Comparison of ENCODE assay signal across 9 cellular contexts in the genomic region with DNA sequence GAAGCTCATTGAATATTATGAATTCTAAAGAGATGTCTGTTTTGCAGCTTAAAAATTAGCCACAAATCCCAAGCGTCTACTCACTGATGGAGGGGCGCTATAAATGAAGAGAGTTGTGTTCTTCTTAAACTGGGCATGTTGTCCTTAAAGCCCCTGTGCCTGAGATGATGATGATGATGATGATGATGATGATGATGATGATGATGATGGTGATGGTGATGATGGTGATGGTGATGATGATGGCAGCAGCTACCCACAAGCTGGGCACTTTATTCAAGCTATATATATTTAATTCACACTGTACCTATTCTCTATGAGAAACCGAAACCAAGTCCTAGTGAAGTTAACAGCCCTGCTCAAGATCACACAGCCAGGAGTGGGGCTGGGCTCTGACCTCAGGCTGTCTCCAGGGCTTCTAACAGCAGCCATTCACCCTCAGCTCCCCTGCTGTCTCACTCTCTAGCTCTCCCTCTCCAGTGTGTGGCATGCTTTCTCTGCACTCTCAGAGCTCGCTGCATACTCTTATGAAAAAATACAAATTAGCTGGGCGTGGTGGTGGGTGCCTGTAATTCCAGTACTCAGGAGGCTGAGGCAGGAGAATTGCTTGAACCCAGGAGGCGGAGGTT.
DNase-seq lines count a peak whose midpoint lies in the region; ATAC-seq, FAIRE-seq and TF ChIP-seq lines count a peak whose summit lies in the region.
"Had no signal": no experiment of that assay in that cellular context is flagged by ENCODE, and none has a peak within 500 bp of the region (broad histone marks: within the 10 kb centered on the region; RNA-seq: fewer than 3 reads in every experiment).

No MANE protein-coding gene starts in this region.

- H3K9me3 ChIP-seq in H9 (ENCODE audit: control insufficient read depth, low read depth, low read length) (no peaks in the 10 kb centered on the region), lower lobe of right lung (no peaks in the 10 kb centered on the region)

- no peak overlapping the region for H3K4ac ChIP-seq in H9 (ENCODE audit: low read depth, low read length)

- H2BK15ac ChIP-seq in H9 (ENCODE audit: low read depth, low read length) = no peak overlapping the region

- no peak for FAIRE-seq in HTR-8/SVneo (lab: Jason Lieb, UNC)
- FAIRE-seq: endothelial cell of umbilical vein had no signal

- H4K8ac ChIP-seq in H9 (replicated peaks; ENCODE audit: insufficient read length, low read depth, low read length) = no peak overlapping the region

- peaks cover 4% of the 10 kb centered on the region for H3K23me2 ChIP-seq in H9 (ENCODE audit: insufficient read length, low read depth, low read length, poor library complexity, severe bottlenecking)

- peak overlapping the region; percentile 14 to 89 (median 70); a peak in 4 of 7 replicates for H3K27ac Mint-ChIP-seq in H9

- no peak overlapping the region for H2AFZ ChIP-seq in H9 (ENCODE audit: low read length)

- DNase-seq in COR-L47 (lab: John Stamatoyannopoulos, UW) (peak; percentile 19), H9 (no peak), SK-N-DZ (ENCODE audit: low spot score) (peak; percentile 6), lower lobe of right lung (no peak), HTR-8/SVneo (ENCODE audit: insufficient read length, low spot score) (no peak)
- DNase-seq in stimulated activated CD4-positive, alpha-beta T cell treated with anti-CD3 and anti-CD28 coated beads, Interleukin-4, amount 100 ng/mL, for 24 hours = no peak

- H3K27ac ChIP-seq in H9 (ENCODE audit: insufficient read length, low read depth, low read length) (no peak overlapping the region), lower lobe of right lung (no peak overlapping the region)

- intact Hi-C loops in lower lobe of right lung (cut with DNase I) = no loop called here

- H3K4me1 Mint-ChIP-seq in H9 = peaks cover 48 to 62% of the 10 kb centered on the region in 2 experiments

- H3K79me1 ChIP-seq in H9 (ENCODE audit: insufficient read depth, low read depth, low read length, poor library complexity, severe bottlenecking) = no peaks in the 10 kb centered on the region

- H2BK12ac ChIP-seq in H9 (ENCODE audit: insufficient read length, low read depth, low read length) = no peak overlapping the region

- TF ChIP-seq CTCF in H9 (conservative IDR thresholded peaks at IDR 0.05) (no peak), lower lobe of right lung (IDR thresholded peaks at IDR 0.05) (no peak)

- no peak overlapping the region for H4K5ac ChIP-seq in H9 (ENCODE audit: insufficient read length, low read depth, low read length)

- no peak overlapping the region for H2BK5ac ChIP-seq in H9 (ENCODE audit: insufficient read length, low read length)

- no peak overlapping the region for H3K23ac ChIP-seq in H9 (ENCODE audit: insufficient read length, low read depth, low read length)

- H4K91ac ChIP-seq in H9 (ENCODE audit: insufficient read length, low read depth, low read length) = no peak overlapping the region

- H3K4me1 ChIP-seq in H9 (ENCODE audit: insufficient read depth, low read length) (peaks cover 3% of the 10 kb centered on the region; the same call in 1 of the 2 replicates), lower lobe of right lung (peaks cover 7% of the 10 kb centered on the region)

- H3K36me3 ChIP-seq in lower lobe of right lung = no peaks in the 10 kb centered on the region

- H3K18ac ChIP-seq in H9 (ENCODE audit: insufficient read length, low read depth, low read length) = no peak overlapping the region

- H2AK5ac ChIP-seq in H9 (ENCODE audit: insufficient read length, low read length) = no peak overlapping the region

- no peaks in the 10 kb centered on the region; a peak in 1 of 7 replicates for H3K36me3 Mint-ChIP-seq in H9 (ENCODE audit: insufficient read depth in 1 of 3, low read depth in 3 of 3)

- ATAC-seq in lower lobe of right lung (peak; percentile 42 to 56), GM21717 (IDR thresholded peaks at IDR 0.05; ENCODE audit: unreplicated experiment) (no peak), HG03432 (IDR thresholded peaks at IDR 0.05; ENCODE audit: unreplicated experiment) (no peak)

- H3K14ac ChIP-seq in H9 (ENCODE audit: insufficient read depth, low read length) = no peak overlapping the region

- H3K56ac ChIP-seq in H9 (ENCODE audit: insufficient read length, low read depth, low read length) = no peak overlapping the region

- H3K27me3 Mint-ChIP-seq in H9 (ENCODE audit: low read depth) = no peaks in the 10 kb centered on the region

- no peak overlapping the region for H2BK20ac ChIP-seq in H9 (ENCODE audit: low read depth, low read length, poor library complexity, severe bottlenecking)

- H3K4me3 Mint-ChIP-seq in H9 = no peak overlapping the region

- no peaks in the 10 kb centered on the region for H3K9me3 Mint-ChIP-seq in H9

- no peak overlapping the region for H3K9ac ChIP-seq in H9 (ENCODE audit: extremely low read depth, insufficient read length, low read length)

- H2BK120ac ChIP-seq in H9 (ENCODE audit: low read depth, low read length, poor library complexity, severe bottlenecking) = no peak overlapping the region

- no peak overlapping the region for H3K4me3 ChIP-seq in lower lobe of right lung

- H3K4me2 ChIP-seq in H9 (ENCODE audit: insufficient read depth, insufficient read length, low read length) = no peak overlapping the region

- H3K27me3 ChIP-seq in H9 (ENCODE audit: insufficient read depth, low read length) (no peaks in the 10 kb centered on the region), lower lobe of right lung (ENCODE audit: low read depth) (no peaks in the 10 kb centered on the region)

- H4K20me1 ChIP-seq in H9 (ENCODE audit: control insufficient read depth, insufficient read depth, insufficient read length) = no peaks in the 10 kb centered on the region

- WGBS in H9 (ENCODE audit: extremely low coverage, insufficient read length, low lambda C conversion rate) = no CpG with 5 or more reads among the region's 6 CpGs

- H3K79me2 ChIP-seq in H9 (ENCODE audit: insufficient read depth, low read length) = no peaks in the 10 kb centered on the region

- no peak overlapping the region for H3T11ph ChIP-seq in H9 (ENCODE audit: low read length)

Comparison
In these comparisons a context has a peak if more than half of its experiments do, and no peak if none do; other contexts are left out.
1. DNase-seq: peak in COR-L47 (single experiment) and SK-N-DZ (single experiment); none in H9 (single experiment), lower lobe of right lung (single experiment), HTR-8/SVneo (single experiment) and stimulated activated CD4-positive, alpha-beta T cell treated with anti-CD3 and anti-CD28 coated beads, Interleukin-4, amount 100 ng/mL, for 24 hours (single experiment).
2. ATAC-seq: peak in lower lobe of right lung (2 of 2); none in GM21717 (single experiment) and HG03432 (single experiment).